Comparison of ENCODE assay signal across 12 cellular contexts in genomic region chr16:57533366-57533617, GRCh38. TPM values are rescaled to one million over a fixed set of nuclear protein-coding genes. Genes with fewer than 3 reads are reported as not detected.
DNase-seq lines count a peak whose midpoint lies in the region; ATAC-seq, FAIRE-seq and TF ChIP-seq lines count a peak whose summit lies in the region.
"Had no signal": no experiment of that assay in that cellular context is flagged by ENCODE, and none has a peak within 500 bp of the region (broad histone marks: within the 10 kb centered on the region; RNA-seq: fewer than 3 reads in every experiment).

No MANE protein-coding gene starts in this region.

- TF ChIP-seq CTCF in A549 (IDR thresholded peaks at IDR 0.05), result no peak
- no peak for TF ChIP-seq CTCF in GM23338 (conservative IDR thresholded peaks at IDR 0.05; ENCODE audit: low read depth in 2 of 2)
- no peak for TF ChIP-seq CTCF in astrocyte (IDR thresholded peaks at IDR 0.05; ENCODE audit: insufficient read depth, low read depth, low read length)

- POLR2A ChIA-PET in A549 (lab: Yijun Ruan, JAX), result no interaction called here
- POLR2A ChIA-PET in naive thymus-derived CD4-positive, alpha-beta T cell (lab: Charles Lee), result interaction anchor here (0.5 to 0.9 kb wide), 3 partner anchors 9 to 86 kb away, joined by 3 read pairs; partner anchors contain the start of genes ADGRG5, CIAPIN1 and COQ9

- H3K79me2 ChIP-seq in GM23338 (replicated peaks; ENCODE audit: insufficient read depth), result peaks cover 15% of the 10 kb centered on the region
- H3K79me2 ChIP-seq in astrocyte (ENCODE audit: insufficient read depth, low read length), result peaks cover 21% of the 10 kb centered on the region

- H3K4me3 Mint-ChIP-seq in GM23338 (peak overlapping the region; percentile 3; the same call in 1 of the 3 replicates), astrocyte (ENCODE audit: unreplicated experiment) (peak overlapping the region; percentile 31)
- peak overlapping the region; percentile 16 to 88 (median 70) for H3K4me3 Mint-ChIP-seq in naive thymus-derived CD4-positive, alpha-beta T cell

- H3K9me2 ChIP-seq in GM23338 (ENCODE audit: insufficient read depth), result no peaks in the 10 kb centered on the region

- peaks cover 3% of the 10 kb centered on the region; the same call in 2 of the 3 replicates for H3K9me3 Mint-ChIP-seq in GM23338
- H3K9me3 Mint-ChIP-seq in astrocyte (ENCODE audit: unreplicated experiment), result peaks cover 9% of the 10 kb centered on the region
- no peaks in the 10 kb centered on the region for H3K9me3 Mint-ChIP-seq in naive thymus-derived CD4-positive, alpha-beta T cell

- DNase-seq in A549 (ENCODE audit: low read depth in 1 of 2, low spot score in 1 of 2), result no peak
- DNase-seq in GM23338 (ENCODE audit: low spot score), result no peak
- no peak for DNase-seq in astrocyte (ENCODE audit: low read depth)
- DNase-seq in naive thymus-derived CD4-positive, alpha-beta T cell, result no peak
- DNase-seq: C1 segment of cervical spinal cord, MV-4-11 had no signal

- ATAC-seq in A549, result no peak
- no peak for ATAC-seq in GM23338
- ATAC-seq in naive thymus-derived CD4-positive, alpha-beta T cell, result no peak
- ATAC-seq in HG02981 (IDR thresholded peaks at IDR 0.05; ENCODE audit: unreplicated experiment), result no peak
- no peak for ATAC-seq in HG02610 (IDR thresholded peaks at IDR 0.05; ENCODE audit: unreplicated experiment)
- ATAC-seq in HG02571 (IDR thresholded peaks at IDR 0.05; ENCODE audit: unreplicated experiment), result no peak
- no peak for ATAC-seq in activated CD4-positive, CD25-positive, alpha-beta regulatory T cell treated with anti-CD3 and anti-CD28 coated beads, Interleukin-2, amount 50 U/mL, for 24 hours

- H3K4me3 ChIP-seq in A549 (no peak overlapping the region), GM23338 (no peak overlapping the region), astrocyte (ENCODE audit: insufficient read depth, low read depth, low read length) (no peak overlapping the region)
- H3K4me3 ChIP-seq in naive thymus-derived CD4-positive, alpha-beta T cell (ENCODE audit: low read length), result no peak overlapping the region
- H3K4me3 ChIP-seq: SJSA1 had no signal

- H3K27ac ChIP-seq in A549 (peak overlapping the region in 1 of 2 experiments; percentile 95; a peak in 3 of 6 replicates), GM23338 (ENCODE audit: low read depth) (no peak overlapping the region), astrocyte (ENCODE audit: low read depth, low read length) (no peak overlapping the region)
- peak overlapping the region; percentile 87 for H3K27ac ChIP-seq in naive thymus-derived CD4-positive, alpha-beta T cell (ENCODE audit: low read depth, low read length)
- H3K27ac ChIP-seq: SJSA1 had no signal

- H3K4me1 Mint-ChIP-seq in GM23338 (peaks cover 68% of the 10 kb centered on the region), astrocyte (ENCODE audit: low read depth, unreplicated experiment) (peaks cover 44% of the 10 kb centered on the region)
- peaks cover 61 to 83% (median 79%) of the 10 kb centered on the region in 7 donors for H3K4me1 Mint-ChIP-seq in naive thymus-derived CD4-positive, alpha-beta T cell

- H3K36me3 Mint-ChIP-seq in GM23338 (ENCODE audit: low read depth) (peaks cover 30% of the 10 kb centered on the region), astrocyte (ENCODE audit: low read depth, unreplicated experiment) (peaks cover 4% of the 10 kb centered on the region)
- peaks cover 0 to 4% (median 3%) of the 10 kb centered on the region in 5 donors for H3K36me3 Mint-ChIP-seq in naive thymus-derived CD4-positive, alpha-beta T cell

- H3K4me1 ChIP-seq in A549, result peaks cover 63% of the 10 kb centered on the region
- H3K4me1 ChIP-seq in GM23338 (ENCODE audit: insufficient read depth), result peaks cover 38% of the 10 kb centered on the region
- H3K4me1 ChIP-seq in astrocyte (ENCODE audit: insufficient read depth, low read length), result peaks cover 29% of the 10 kb centered on the region
- H3K4me1 ChIP-seq in naive thymus-derived CD4-positive, alpha-beta T cell (ENCODE audit: control insufficient read depth in 2 of 2, insufficient read depth in 2 of 2, low read length in 2 of 2), result peaks cover 59 to 70% of the 10 kb centered on the region in 2 donors

- no peaks in the 10 kb centered on the region for H3K36me3 ChIP-seq in GM23338 (ENCODE audit: insufficient read depth)
- H3K36me3 ChIP-seq in astrocyte (ENCODE audit: insufficient read depth, low read length), result no peaks in the 10 kb centered on the region
- H3K36me3 ChIP-seq in naive thymus-derived CD4-positive, alpha-beta T cell (ENCODE audit: control insufficient read depth in 2 of 3, insufficient read depth in 3 of 3, low read length in 3 of 3), result no peaks in the 10 kb centered on the region
- H3K36me3 ChIP-seq: SJSA1 had no signal

- CTCF ChIA-PET in A549 (lab: Yijun Ruan, JAX), result interaction anchor here (2.6 kb wide), 1 partner anchor 13 kb away, joined by 16 read pairs; no protein-coding TSS in a partner anchor
- CTCF ChIA-PET in naive thymus-derived CD4-positive, alpha-beta T cell (lab: Charles Lee), result interaction anchor here (1.0 kb wide), 1 partner anchor 11 kb away, joined by 5 read pairs; no protein-coding TSS in a partner anchor

- peaks cover 9% of the 10 kb centered on the region; the same call in 1 of the 2 replicates for H4K20me1 ChIP-seq in GM23338 (replicated peaks; ENCODE audit: insufficient read depth)
- H4K20me1 ChIP-seq in astrocyte (ENCODE audit: insufficient read depth, low read length), result peaks cover 19% of the 10 kb centered on the region

- FAIRE-seq in A549 (lab: Jason Lieb, UNC) (no peak), astrocyte (lab: Jason Lieb, UNC) (no peak)

- H3K4me2 ChIP-seq in A549 (peak overlapping the region; percentile 42), GM23338 (peak overlapping the region; percentile 69; the same call in 1 of the 2 replicates), astrocyte (ENCODE audit: low read length) (no peak overlapping the region)

- H3K27me3 ChIP-seq in GM23338 (ENCODE audit: insufficient read depth) (peaks cover 19% of the 10 kb centered on the region), astrocyte (ENCODE audit: insufficient read depth, low read length) (peaks cover 9% of the 10 kb centered on the region)
- no peaks in the 10 kb centered on the region for H3K27me3 ChIP-seq in naive thymus-derived CD4-positive, alpha-beta T cell (ENCODE audit: control insufficient read depth in 2 of 2, insufficient read depth in 2 of 2, low read length in 2 of 2)
- H3K27me3 ChIP-seq: SJSA1 had no signal

- H3K9me3 ChIP-seq in A549 (no peaks in the 10 kb centered on the region), astrocyte (ENCODE audit: insufficient read depth, low read depth, low read length) (no peaks in the 10 kb centered on the region)
- H3K9me3 ChIP-seq in naive thymus-derived CD4-positive, alpha-beta T cell (ENCODE audit: control insufficient read depth in 2 of 3, low read length in 3 of 3), result no peaks in the 10 kb centered on the region
- H3K9me3 ChIP-seq: SJSA1 had no signal

- no peak for TF ChIP-seq POLR2A in A549 (IDR thresholded peaks at IDR 0.05; ENCODE audit: low read length)

- intact Hi-C loops in naive thymus-derived CD4-positive, alpha-beta T cell (cut with micrococcal nuclease), result loop anchor here (5.0 to 10.0 kb wide), 3 partner anchors 72 to 1092 kb away; partner anchors contain the start of genes ARL2BP (in 1 of the 2) and CNOT1 (in 1 of the 2)

- H3F3A ChIP-seq in GM23338 (replicated peaks; ENCODE audit: low read depth), result 0 out of 2 replicates have a peak, but pooled peaks cover 13% of the 10 kb centered on the region

- H3K27ac Mint-ChIP-seq in GM23338 (peak overlapping the region; percentile 16; the same call in 1 of the 2 replicates), astrocyte (ENCODE audit: unreplicated experiment) (no peak overlapping the region)
- peak overlapping the region; percentile 79 to 98 (median 95) for H3K27ac Mint-ChIP-seq in naive thymus-derived CD4-positive, alpha-beta T cell

- no peak for TF ChIP-seq RAD21 in A549 (conservative IDR thresholded peaks at IDR 0.05 in 1 of 2, IDR thresholded peaks at IDR 0.05 in 1 of 2)

- no peak for TF ChIP-seq EP300 in A549 (IDR thresholded peaks at IDR 0.05)

- no peak overlapping the region for H3K9ac ChIP-seq in astrocyte (ENCODE audit: low read length)

- H2AFZ ChIP-seq in GM23338 (no peak overlapping the region), astrocyte (ENCODE audit: low read depth, low read length) (no peak overlapping the region)

- WGBS in A549 (ENCODE audit: missing lambda C conversion rate), result 93% methylated on average over 5 of the region's 5 CpGs

- H3K27me3 Mint-ChIP-seq in GM23338 (ENCODE audit: insufficient read depth, low read depth, poor library complexity) (peaks cover 46% of the 10 kb centered on the region), astrocyte (ENCODE audit: low read depth, unreplicated experiment) (peaks cover 6% of the 10 kb centered on the region)
- H3K27me3 Mint-ChIP-seq in naive thymus-derived CD4-positive, alpha-beta T cell, result no peaks in the 10 kb centered on the region

RNA-seq across cellular contexts. Expression of gene CCDC102A, which starts 3.1 kb away (rescaled TPM):
- polyA plus RNA-seq in A549 (2011; rRNA removed) (7.4 and 8.0 TPM in 2 replicates), A549 (2017; fragmentation: RNase III; extraction: RNeasy Plus Mini Kit Qiagen cat#74134 plus additional on column Dnase treatment) (7.6 to 8.5 TPM (median 8.3 TPM) in 3 replicates), GM23338 (2016; fragmentation: Nextera tagmentation; extraction: Ambion mirVana) (2.0 and 3.2 TPM in 2 replicates)
- 20.1 and 20.7 TPM in 2 replicates for polyA plus RNA-seq in A549 (2012; cell fraction: cytosol; rRNA removed)
- 18.4 and 19.5 TPM in 2 replicates for polyA plus RNA-seq in A549 (2012; cell fraction: nucleus; rRNA removed)
- polyA minus RNA-seq in A549 (2011; rRNA and poly(A)+ RNA removed), result 3.5 and 4.0 TPM in 2 replicates
- 4.7 and 5.2 TPM in 2 replicates for total RNA-seq in GM23338 (2014; rRNA removed; shearing (Covaris generic))
- 7.8 and 8.8 TPM in 2 replicates for total RNA-seq in astrocyte
- total RNA-seq in naive thymus-derived CD4-positive, alpha-beta T cell, result 10 to 100 TPM in 1 of 5 experiments, 1 to 10 TPM in 4; 3.5 to 12.7 (median 7.1) TPM
- polyA plus RNA-seq in naive thymus-derived CD4-positive, alpha-beta T cell, result 1 to 10 TPM; 3.0 to 9.4 TPM

RNA-seq across cellular contexts. Expression of gene ADGRG5, which starts 9.2 kb away (rescaled TPM):
- polyA plus RNA-seq in A549 (2011; rRNA removed) (not detected in 2 replicates), A549 (2017; fragmentation: RNase III; extraction: RNeasy Plus Mini Kit Qiagen cat#74134 plus additional on column Dnase treatment) (0.06 TPM in 1 of 3 replicates, not detected in the others), GM23338 (2016; fragmentation: Nextera tagmentation; extraction: Ambion mirVana) (2.2 and 2.6 TPM in 2 replicates)
- polyA plus RNA-seq in A549 (2012; cell fraction: cytosol; rRNA removed), result 0.03 TPM in 1 of 2 replicates, not detected in the other
- not detected in 2 replicates for polyA plus RNA-seq in A549 (2012; cell fraction: nucleus; rRNA removed)
- not detected in 2 replicates for polyA minus RNA-seq in A549 (2011; rRNA and poly(A)+ RNA removed)
- 5.5 and 11.1 TPM in 2 replicates for total RNA-seq in GM23338 (2014; rRNA removed; shearing (Covaris generic))
- total RNA-seq in astrocyte, result 0.09 and 0.12 TPM in 2 replicates
- total RNA-seq in naive thymus-derived CD4-positive, alpha-beta T cell, result 10 to 100 TPM in 2 of 5 experiments, 1 to 10 TPM in 1, under 1 TPM in 2; 0.67 to 16.1 (median 2.7) TPM
- polyA plus RNA-seq in naive thymus-derived CD4-positive, alpha-beta T cell, result 1 to 10 TPM in 1 of 2 donors, under 1 TPM in 1; 0.43 to 1.3 TPM
- total RNA-seq: endothelial cell of umbilical vein, SJSA1 had no signal
- polyA plus RNA-seq: endothelial cell of umbilical vein had no signal

RNA-seq across cellular contexts. Expression of gene DOK4, which starts 47.0 kb away (rescaled TPM):
- polyA plus RNA-seq in A549 (2011; rRNA removed), result 85.4 and 93.2 TPM in 2 replicates
- 76.5 and 94.3 TPM in 2 replicates for polyA plus RNA-seq in A549 (2012; cell fraction: cytosol; rRNA removed)
- polyA plus RNA-seq in A549 (2012; cell fraction: nucleus; rRNA removed), result 99.2 and 102 TPM in 2 replicates
- 51.9 to 70.3 TPM (median 65.2 TPM) in 3 replicates for polyA plus RNA-seq in A549 (2017; fragmentation: RNase III; extraction: RNeasy Plus Mini Kit Qiagen cat#74134 plus additional on column Dnase treatment)
- polyA minus RNA-seq in A549 (2011; rRNA and poly(A)+ RNA removed), result 103 and 109 TPM in 2 replicates
- total RNA-seq in GM23338 (2014; rRNA removed; shearing (Covaris generic)), result 26.6 and 29.1 TPM in 2 replicates
- 11.4 and 12.9 TPM in 2 replicates for polyA plus RNA-seq in GM23338 (2016; fragmentation: Nextera tagmentation; extraction: Ambion mirVana)
- 25.5 and 28.4 TPM in 2 replicates for total RNA-seq in astrocyte
- total RNA-seq in naive thymus-derived CD4-positive, alpha-beta T cell, result 1 to 10 TPM; 2.2 to 4.0 (median 2.9) TPM
- polyA plus RNA-seq in naive thymus-derived CD4-positive, alpha-beta T cell, result 1 to 10 TPM; 1.6 to 4.6 TPM

Comparison
In these comparisons a context has a peak if more than half of its experiments do, and no peak if none do; other contexts are left out.
1. H3K4me3 Mint-ChIP-seq: peak in every context shown above with its lines; median percentile 70 in naive thymus-derived CD4-positive, alpha-beta T cell; 31 in astrocyte; 3 in GM23338.